19 cellular contexts compared by ENCODE assay signal in the genomic region with DNA sequence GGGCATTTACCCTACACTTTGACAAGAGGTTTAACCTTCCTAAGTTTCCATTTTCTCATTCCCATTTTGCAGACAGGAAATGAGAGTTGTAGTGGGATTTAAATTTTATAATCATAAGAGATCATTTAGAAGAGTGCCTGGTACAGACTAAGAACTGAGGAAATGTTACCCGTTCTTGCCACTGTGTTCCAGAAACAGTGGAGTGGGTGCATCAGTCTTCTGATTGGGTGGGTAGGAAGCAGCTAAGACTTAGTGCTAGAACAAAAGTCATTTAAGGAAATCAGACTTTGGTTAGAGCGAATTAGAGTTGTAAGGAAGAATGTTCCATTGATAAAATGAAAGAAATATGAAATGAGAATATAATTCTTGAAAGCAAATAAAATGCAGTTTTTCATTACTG.
"Had no signal": no experiment of that assay in that cellular context is flagged by ENCODE, and none has a peak within 500 bp of the region (broad histone marks: within the 10 kb centered on the region; RNA-seq: fewer than 3 reads in every experiment).

No MANE protein-coding gene starts in this region.

- H3K36me3 ChIP-seq: gastroesophageal sphincter, prostate gland, tibial artery, upper lobe of left lung, uterus had no signal

- H3K9me3 Mint-ChIP-seq: naive thymus-derived CD4-positive, alpha-beta T cell; nephron progenitor cell had no signal

- H3K79me2 ChIP-seq: hepatocyte, parathyroid adenoma had no signal

- H3K4me3 Mint-ChIP-seq: nephron progenitor cell had no signal

- H2AFZ ChIP-seq: hepatocyte, parathyroid adenoma had no signal

- H3K4me1 ChIP-seq: parathyroid adenoma, prostate gland, tibial artery, upper lobe of left lung had no signal

- FAIRE-seq: endometrium, kidney, small intestine had no signal

- H3K9ac ChIP-seq: parathyroid adenoma had no signal

- ATAC-seq: esophagus mucosa; gastroesophageal sphincter; left colon; naive thymus-derived CD4-positive, alpha-beta T cell; stimulated activated naive CD8-positive, alpha-beta T cell treated with anti-CD3 and anti-CD28 coated beads, Interleukin-15, Interleukin-2, amounts not matched to agents 100 U/mL and 50 U/mL, for 24 hours had no signal

- DNase-seq: effector memory CD4-positive, alpha-beta T cell; glutamatergic neuron; kidney; left colon; mammary epithelial cell; naive thymus-derived CD4-positive, alpha-beta T cell; nephron progenitor cell; small intestine; stimulated activated CD4-positive, alpha-beta T cell treated with anti-CD3 and anti-CD28 coated beads, Interleukin-12 subunit alpha, Interleukin-12 subunit beta, amount 100 ng/mL, for 4 hours; stimulated activated naive CD8-positive, alpha-beta T cell treated with anti-CD3 and anti-CD28 coated beads, Interleukin-15, Interleukin-2, amounts not matched to agents 100 U/mL and 50 U/mL, for 24 hours; tibial artery; upper lobe of left lung; uterus had no signal

- H3K9me3 ChIP-seq: gastroesophageal sphincter, prostate gland, tibial artery, upper lobe of left lung, uterus had no signal

- H3K27me3 ChIP-seq: gastroesophageal sphincter, hepatocyte, tibial artery, upper lobe of left lung, uterus had no signal

- H3K27ac ChIP-seq: hepatocyte, parathyroid adenoma, prostate gland, tibial artery, upper lobe of left lung, uterus had no signal

- H3K4me3 ChIP-seq: gastroesophageal sphincter, hepatocyte, prostate gland, tibial artery, upper lobe of left lung, uterus had no signal

- H3K4me2 ChIP-seq: hepatocyte had no signal

- H3K27me3 Mint-ChIP-seq: naive thymus-derived CD4-positive, alpha-beta T cell had no signal

- H3K36me3 Mint-ChIP-seq: naive thymus-derived CD4-positive, alpha-beta T cell had no signal
